10 cellular contexts compared by ENCODE assay signal in the genomic region with DNA sequence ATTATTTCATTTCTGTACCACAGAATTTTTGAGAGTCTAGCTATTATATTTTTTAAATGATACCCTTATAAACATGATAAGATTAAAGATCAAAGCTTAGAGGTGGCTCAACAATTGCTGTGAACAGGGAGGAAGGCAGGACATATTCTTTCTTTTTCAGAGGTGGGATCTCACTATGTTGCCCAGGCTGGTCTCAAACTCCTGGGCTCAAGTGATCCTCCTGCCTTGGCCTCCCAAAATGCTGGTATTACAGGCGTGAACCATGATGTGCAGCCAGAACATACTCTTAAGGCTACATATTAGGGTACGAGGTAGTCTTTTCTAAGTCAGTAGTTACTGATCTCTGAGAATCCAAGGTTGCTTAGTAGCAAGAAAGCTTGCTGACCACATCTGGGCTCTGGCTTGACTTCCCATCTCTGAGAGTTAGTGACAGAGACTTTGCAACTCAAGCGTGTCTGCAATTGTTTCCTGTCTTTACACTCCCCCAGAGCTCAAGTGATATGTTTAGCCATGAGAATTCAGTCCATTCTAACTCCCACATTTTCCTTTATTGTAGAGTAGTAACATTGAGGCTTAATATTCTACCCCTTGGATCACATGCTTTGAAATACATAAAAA. TPM values are rescaled to one million over a fixed set of nuclear protein-coding genes. Genes with fewer than 3 reads are reported as not detected.
DNase-seq lines count a peak whose midpoint lies in the region; ATAC-seq and TF ChIP-seq lines count a peak whose summit lies in the region.
"Had no signal": no experiment of that assay in that cellular context is flagged by ENCODE, and none has a peak within 500 bp of the region (broad histone marks: within the 10 kb centered on the region; RNA-seq: fewer than 3 reads in every experiment).

No MANE protein-coding gene starts in this region.

- H3K36me3 Mint-ChIP-seq in endodermal cell (ENCODE audit: low read depth) = peaks cover 71% of the 10 kb centered on the region

- H3K9me3 ChIP-seq in endodermal cell (ENCODE audit: control insufficient read depth, low read length) (no peaks in the 10 kb centered on the region), neuronal stem cell (replicated peaks in 1 of 2; ENCODE audit: control insufficient read depth in 2 of 2, insufficient read depth in 1 of 2, low read depth in 1 of 2, low read length in 2 of 2) (no peaks in the 10 kb centered on the region)

- H4K91ac ChIP-seq in neuronal stem cell (ENCODE audit: low read depth, low read length, poor library complexity) = no peak overlapping the region

- peak; percentile 60 for ATAC-seq in GM21526 (IDR thresholded peaks at IDR 0.05; ENCODE audit: low FRiP score, unreplicated experiment)
- peak; percentile 95 for ATAC-seq in HG03460 (IDR thresholded peaks at IDR 0.05; ENCODE audit: unreplicated experiment)

- H3K4me3 ChIP-seq in fibroblast of villous mesenchyme (ENCODE audit: low read depth, low read length) = no peak overlapping the region
- H3K4me3 ChIP-seq in endodermal cell (ENCODE audit: low read length) = no peak overlapping the region
- no peak overlapping the region for H3K4me3 ChIP-seq in neuronal stem cell (ENCODE audit: low read length in 2 of 2)

- in situ Hi-C loops in GM13977 (cut with MboI; ENCODE audit: low pct_unique_long_range_greater_than_20kb, low sequenced_read_pairs, unreplicated experiment) = no loop called here

- peaks cover 4% of the 10 kb centered on the region for H3K79me1 ChIP-seq in neuronal stem cell (ENCODE audit: low read depth, low read length)

- no peak overlapping the region for H2BK15ac ChIP-seq in neuronal stem cell (ENCODE audit: low read length)

- no peak overlapping the region for H2BK12ac ChIP-seq in neuronal stem cell (ENCODE audit: low read length)

- H3K4me1 ChIP-seq in endodermal cell (ENCODE audit: control insufficient read depth, insufficient read depth, low read length) (no peaks in the 10 kb centered on the region), neuronal stem cell (ENCODE audit: control insufficient read depth in 2 of 2, insufficient read depth in 1 of 2, low read depth in 1 of 2, low read length in 2 of 2) (no peaks in the 10 kb centered on the region)

- H3K36me3 ChIP-seq in endodermal cell (ENCODE audit: control insufficient read depth, insufficient read depth, low read length) = peaks cover 89% of the 10 kb centered on the region
- peaks cover 16 to 89% of the 10 kb centered on the region in 2 donors for H3K36me3 ChIP-seq in neuronal stem cell (replicated peaks in 1 of 2; ENCODE audit: control insufficient read depth in 2 of 2, insufficient read depth in 2 of 2, low read length in 2 of 2)

- H3K4ac ChIP-seq in neuronal stem cell (ENCODE audit: low read length) = no peak overlapping the region

- no peak overlapping the region for H2AK5ac ChIP-seq in neuronal stem cell (ENCODE audit: low read depth, low read length)

- H3K23ac ChIP-seq in neuronal stem cell (ENCODE audit: low read depth, low read length, poor library complexity) = no peak overlapping the region

- H3K4me2 ChIP-seq in neuronal stem cell (ENCODE audit: insufficient read depth, low read length, poor library complexity, severe bottlenecking) = no peak overlapping the region

- WGBS in endodermal cell (ENCODE audit: insufficient coverage in 1 of 2, insufficient read length in 1 of 2), 2 experiments = 79 to 96% methylated on average over 3 of the region's 3 CpGs
- no CpG with 5 or more reads among the region's 3 CpGs for WGBS in neuronal stem cell (ENCODE audit: extremely low coverage in 2 of 2, insufficient read length in 2 of 2, insufficient replicate concordance in 1 of 2), 2 donors

- H3K9ac ChIP-seq in endodermal cell (ENCODE audit: extremely low read depth, low read length, poor library complexity, severe bottlenecking) (no peak overlapping the region), neuronal stem cell (ENCODE audit: low read depth, low read length, poor library complexity) (no peak overlapping the region)

- no peaks in the 10 kb centered on the region for H3K9me3 Mint-ChIP-seq in endodermal cell

- H3K27me3 ChIP-seq in endodermal cell (ENCODE audit: control insufficient read depth, insufficient read depth, low read length, poor library complexity, severe bottlenecking) = no peaks in the 10 kb centered on the region
- no peaks in the 10 kb centered on the region for H3K27me3 ChIP-seq in neuronal stem cell (ENCODE audit: control insufficient read depth in 3 of 3, insufficient read depth in 3 of 3, low read depth in 1 of 3, low read length in 3 of 3)

- no peak overlapping the region for H3K14ac ChIP-seq in neuronal stem cell (ENCODE audit: low read length)

- H3K4me3 Mint-ChIP-seq in endodermal cell = no peak overlapping the region

- no peak overlapping the region for H3K27ac Mint-ChIP-seq in endodermal cell

- DNase-seq in GM13977 (ENCODE audit: low spot score) (peak; percentile 68), fibroblast of villous mesenchyme (ENCODE audit: low read depth) (peak; percentile 34), endodermal cell (no peak), NCI-H2081 (lab: John Stamatoyannopoulos, UW) (no peak), HuH-7 (ENCODE audit: low spot score) (no peak), neuronal stem cell (ENCODE audit: low spot score) (no peak)
- DNase-seq: NCI-H1092; stimulated activated CD4-positive, alpha-beta T cell treated with anti-CD3 and anti-CD28 coated beads, Interleukin-2, amount 100 ng/mL, for 48 hours had no signal

- no peak overlapping the region for H2BK5ac ChIP-seq in neuronal stem cell (ENCODE audit: low read length)

- no peaks in the 10 kb centered on the region for H3K4me1 Mint-ChIP-seq in endodermal cell

- H2AFZ ChIP-seq in neuronal stem cell (ENCODE audit: low read length) = no peak overlapping the region

- TF ChIP-seq CTCF in GM13977 (IDR thresholded peaks at IDR 0.05; ENCODE audit: extremely low read depth, insufficient read depth, missing control alignments) (no peak), fibroblast of villous mesenchyme (IDR thresholded peaks at IDR 0.05; ENCODE audit: insufficient read depth, low read depth, low read length) (no peak), endodermal cell (conservative IDR thresholded peaks at IDR 0.05) (no peak)

- H2BK120ac ChIP-seq in neuronal stem cell (ENCODE audit: low read depth, low read length) = no peak overlapping the region

- no peak overlapping the region for H3K18ac ChIP-seq in neuronal stem cell (ENCODE audit: low read length)

- no peaks in the 10 kb centered on the region for H3K27me3 Mint-ChIP-seq in endodermal cell (ENCODE audit: insufficient read depth)

- no peak overlapping the region for H4K8ac ChIP-seq in neuronal stem cell (ENCODE audit: low read depth, low read length)

- no peak overlapping the region for H3K27ac ChIP-seq in endodermal cell (ENCODE audit: low read depth, low read length)
- no peak overlapping the region for H3K27ac ChIP-seq in neuronal stem cell (replicated peaks; ENCODE audit: low read length)

RNA-seq across cellular contexts. Expression of a gene that starts 8.6 kb away (rescaled TPM):
- total RNA-seq in fibroblast of villous mesenchyme (70.9 and 111 TPM in 2 replicates), endodermal cell (10 to 100 TPM; 91.3 to 95.5 TPM)
- 90.8 TPM for polyA plus RNA-seq in endodermal cell (2013, experiment 1 of 2)
- 94.2 TPM for polyA plus RNA-seq in endodermal cell (2013, experiment 2 of 2)
- polyA plus RNA-seq in neuronal stem cell (2013, experiment 1 of 2) = 90.1 TPM
- 89.7 TPM for polyA plus RNA-seq in neuronal stem cell (2013, experiment 2 of 2)

RNA-seq across cellular contexts. Expression of a gene that starts 14.6 kb away (rescaled TPM):
- total RNA-seq in fibroblast of villous mesenchyme (13.5 and 17.3 TPM in 2 replicates), endodermal cell (10 to 100 TPM; 23.2 to 27.5 TPM)
- 22.5 TPM for polyA plus RNA-seq in endodermal cell (2013, experiment 1 of 2)
- 20.3 TPM for polyA plus RNA-seq in endodermal cell (2013, experiment 2 of 2)
- polyA plus RNA-seq in neuronal stem cell (2013, experiment 1 of 2) = 17.3 TPM
- polyA plus RNA-seq in neuronal stem cell (2013, experiment 2 of 2) = 18.0 TPM

RNA-seq across cellular contexts. Expression of a gene that starts 15.8 kb away (rescaled TPM):
- 32.2 and 51.4 TPM in 2 replicates for total RNA-seq in fibroblast of villous mesenchyme
- 10 to 100 TPM; 60.8 to 69.8 TPM for total RNA-seq in endodermal cell
- polyA plus RNA-seq in endodermal cell (2013, experiment 1 of 2) = 98.5 TPM
- 97.2 TPM for polyA plus RNA-seq in endodermal cell (2013, experiment 2 of 2)
- polyA plus RNA-seq in neuronal stem cell (2013, experiment 1 of 2) = 69.3 TPM
- polyA plus RNA-seq in neuronal stem cell (2013, experiment 2 of 2) = 71.8 TPM

RNA-seq across cellular contexts. Expression of a gene that starts 16.6 kb away (rescaled TPM):
- total RNA-seq in fibroblast of villous mesenchyme = 1.3 TPM in 2 replicates
- 10 to 100 TPM; 17.2 to 20.8 TPM for total RNA-seq in endodermal cell
- polyA plus RNA-seq in endodermal cell (2013, experiment 1 of 2) = 116 TPM
- 78.8 TPM for polyA plus RNA-seq in endodermal cell (2013, experiment 2 of 2)
- polyA plus RNA-seq in neuronal stem cell (2013, experiment 1 of 2) = 298 TPM
- 291 TPM for polyA plus RNA-seq in neuronal stem cell (2013, experiment 2 of 2)

RNA-seq across cellular contexts. Expression of a gene that starts 38.4 kb away (rescaled TPM):
- 1.3 and 3.5 TPM in 2 replicates for total RNA-seq in fibroblast of villous mesenchyme
- total RNA-seq in endodermal cell = 10 to 100 TPM in 1 of 2 donors, 1 to 10 TPM in 1; 9.8 to 10.2 TPM
- 21.4 TPM for polyA plus RNA-seq in endodermal cell (2013, experiment 1 of 2)
- 17.5 TPM for polyA plus RNA-seq in endodermal cell (2013, experiment 2 of 2)
- 9.9 TPM for polyA plus RNA-seq in neuronal stem cell (2013, experiment 1 of 2)
- 9.8 TPM for polyA plus RNA-seq in neuronal stem cell (2013, experiment 2 of 2)

Comparison
In these comparisons a context has a peak if more than half of its experiments do, and no peak if none do; other contexts are left out.
1. DNase-seq: peak in GM13977 (single experiment) and fibroblast of villous mesenchyme (single experiment); none in endodermal cell (single experiment), NCI-H2081 (0 of 2), HuH-7 (single experiment) and neuronal stem cell (single experiment).